28 cellular contexts compared by ENCODE assay signal in genomic region chr11:111992456-111992855, GRCh38.
"Had no signal": no experiment of that assay in that cellular context is flagged by ENCODE, and none has a peak within 500 bp of the region (broad histone marks: within the 10 kb centered on the region; RNA-seq: fewer than 3 reads in every experiment).

No MANE protein-coding gene starts in this region.

- DNase-seq: activated B cell treated with CpG ODN at 0.5 μM for 24 hours; activated CD4-positive, alpha-beta T cell treated with anti-CD3 and anti-CD28 coated beads, Interleukin-2, amount 50 U/mL, for 1 hour; activated CD8-positive, alpha-beta T cell treated with anti-CD3 and anti-CD28 coated beads for 36 hours; activated naive CD4-positive, alpha-beta T cell; activated T-cell treated with anti-CD3 and anti-CD28 coated beads, Interleukin-2, amount 50 U/mL, for 48 hours; brain microvascular endothelial cell; central memory CD4-positive, alpha-beta T cell; dermis blood vessel endothelial cell; effector CD8-positive, alpha-beta T cell; esophagus squamous epithelium; foreskin melanocyte; glutamatergic neuron; hippocampal formation; kidney; lower lobe of right lung; mesenchymal stem cell; naive thymus-derived CD8-positive, alpha-beta T cell; nucleus accumbens; pancreas; spleen; stimulated activated naive CD8-positive, alpha-beta T cell treated with anti-CD3 and anti-CD28 coated beads, Interleukin-15, Interleukin-2, amounts not matched to agents 100 U/mL and 50 U/mL, for 24 hours; T-helper 2 cell; upper lobe of left lung had no signal

- H3K4me3 Mint-ChIP-seq: activated B cell treated with CpG ODN at 0.5 μM for 24 hours; activated CD8-positive, alpha-beta T cell treated with anti-CD3 and anti-CD28 coated beads for 36 hours; activated naive CD8-positive, alpha-beta T cell; naive thymus-derived CD8-positive, alpha-beta T cell; neural crest cell had no signal

- H3K9me3 ChIP-seq: esophagus squamous epithelium, lower lobe of right lung, pancreas, prostate gland, spleen, upper lobe of left lung, vagina had no signal

- H3K4me1 ChIP-seq: lower lobe of right lung, pancreas, prostate gland, vagina had no signal

- H3K27me3 Mint-ChIP-seq: activated B cell treated with CpG ODN at 0.5 μM for 24 hours; activated CD8-positive, alpha-beta T cell treated with anti-CD3 and anti-CD28 coated beads for 36 hours; activated naive CD8-positive, alpha-beta T cell; naive thymus-derived CD8-positive, alpha-beta T cell had no signal

- H3K27ac ChIP-seq: brain microvascular endothelial cell, epithelial cell of prostate, esophagus squamous epithelium, lower lobe of right lung, pancreas, prostate gland, spleen, upper lobe of left lung, vagina had no signal

- H3K4me1 Mint-ChIP-seq: activated B cell treated with CpG ODN at 0.5 μM for 24 hours; naive thymus-derived CD8-positive, alpha-beta T cell; neural crest cell had no signal

- H3K4me3 ChIP-seq: esophagus squamous epithelium, lower lobe of right lung, pancreas, prostate gland, spleen, upper lobe of left lung, vagina had no signal

- H3K9me3 Mint-ChIP-seq: activated B cell treated with CpG ODN at 0.5 μM for 24 hours; activated CD8-positive, alpha-beta T cell treated with anti-CD3 and anti-CD28 coated beads for 36 hours; naive thymus-derived CD8-positive, alpha-beta T cell; neural crest cell had no signal

- H3K27ac Mint-ChIP-seq: activated B cell treated with CpG ODN at 0.5 μM for 24 hours; activated CD8-positive, alpha-beta T cell treated with anti-CD3 and anti-CD28 coated beads for 36 hours; activated naive CD8-positive, alpha-beta T cell; naive thymus-derived CD8-positive, alpha-beta T cell had no signal

- H3K27me3 ChIP-seq: brain microvascular endothelial cell, esophagus squamous epithelium, pancreas, spleen, upper lobe of left lung, vagina had no signal
